In genomic region chrX:109539007-109539406, GRCh38 we compare ENCODE assay signal across 11 cellular contexts. TPM values are rescaled to one million over a fixed set of nuclear protein-coding genes. Genes with fewer than 3 reads are reported as not detected.
"Had no signal": no experiment of that assay in that cellular context is flagged by ENCODE, and none has a peak within 500 bp of the region (broad histone marks: within the 10 kb centered on the region; RNA-seq: fewer than 3 reads in every experiment).

No MANE protein-coding gene starts in this region.

RNA-seq across cellular contexts. Expression of gene GUCY2F, which starts 57.1 kb away (rescaled TPM):
- total RNA-seq: OCI-LY7, PC-3, PC-9, Peyer's patch, Right ventricle myocardium inferior, Right ventricle myocardium superior, RPMI7951, SJCRH30, SJSA1, SK-MEL-5 had no signal
- polyA plus RNA-seq: SK-N-SH had no signal
